In genomic region chr18:3593381-3593903, GRCh38 we compare ENCODE assay signal across 8 cellular contexts.
DNase-seq lines count a peak whose midpoint lies in the region; ATAC-seq, FAIRE-seq and TF ChIP-seq lines count a peak whose summit lies in the region.

No MANE protein-coding gene starts in this region.

- intact Hi-C loops in CD8-positive, alpha-beta T cell (cut with DNase I, micrococcal nuclease), result loop anchor here (2.0 to 10.0 kb wide), 6 partner anchors 211 to 939 kb away; partner anchors contain the start of gene SMCHD1 (in 1 of the 2)
- intact Hi-C loops in spleen (cut with DNase I; ENCODE audit: low total_unique reads), result loop anchor here (5.0 kb wide), 1 partner anchor 146 kb away; no protein-coding TSS in a partner anchor

- H3K36me3 ChIP-seq in CD8-positive, alpha-beta T cell (ENCODE audit: insufficient read depth, low read length), result no peaks in the 10 kb centered on the region
- H3K36me3 ChIP-seq in iPS-15b (ENCODE audit: control insufficient read depth, insufficient read depth, low read length), result no peaks in the 10 kb centered on the region
- peaks cover 0 to 11% (median 0%) of the 10 kb centered on the region in 6 donors for H3K36me3 ChIP-seq in spleen

- no peaks in the 10 kb centered on the region for H3K9me3 ChIP-seq in CD8-positive, alpha-beta T cell (ENCODE audit: low read length)
- H3K9me3 ChIP-seq in iPS-15b (ENCODE audit: control insufficient read depth, insufficient read depth, low read length), result no peaks in the 10 kb centered on the region
- H3K9me3 ChIP-seq in spleen, result no peaks in the 10 kb centered on the region

- POLR2A ChIA-PET in CD8-positive, alpha-beta T cell (lab: Charles Lee), result interaction anchor here (0.6 to 4.1 kb wide), 20 partner anchors 8 to 987 kb away, joined by 3 to 63 read pairs (median 6); partner anchors contain the start of genes MYL12A, MYL12B and TGIF1

- H3K9me3 Mint-ChIP-seq in CD8-positive, alpha-beta T cell, result no peaks in the 10 kb centered on the region

- ATAC-seq in CD8-positive, alpha-beta T cell, result no peak

- TF ChIP-seq POLR2A in H54 (IDR thresholded peaks at IDR 0.05; ENCODE audit: low read depth, low read length), result no peak
- no peak for TF ChIP-seq POLR2A in spleen (IDR thresholded peaks at IDR 0.05)

- DNase-seq in CD8-positive, alpha-beta T cell, result no peak
- DNase-seq in H54 (ENCODE audit: insufficient read length, low spot score) (peak; percentile 63), NCI-H2196 treated with DMSO at 0.1 percent for 48 hours (lab: John Stamatoyannopoulos, UW; ENCODE audit: unreplicated experiment) (peak; percentile 91), amniotic stem cell (lab: John Stamatoyannopoulos, UW) (peak; percentile 62), spleen (no peak), NCI-H1417 treated with DMSO at 0.1 percent for 48 hours (lab: John Stamatoyannopoulos, UW) (no peak), GM10266 (ENCODE audit: extremely low spot score) (no peak)

- peak; percentile 55 for FAIRE-seq in H54 (lab: Jason Lieb, UNC)

- H3K4me1 ChIP-seq in CD8-positive, alpha-beta T cell (ENCODE audit: insufficient read depth, low read length), result peaks cover 41% of the 10 kb centered on the region
- H3K4me1 ChIP-seq in iPS-15b (ENCODE audit: control insufficient read depth, insufficient read depth, low read length), result peaks cover 27% of the 10 kb centered on the region
- H3K4me1 ChIP-seq in spleen, result peaks cover 38 to 60% (median 48%) of the 10 kb centered on the region in 6 donors

- no peak overlapping the region for H3K9ac ChIP-seq in iPS-15b (ENCODE audit: low read depth, low read length)

- peaks cover 49% of the 10 kb centered on the region for H3K4me1 Mint-ChIP-seq in CD8-positive, alpha-beta T cell (ENCODE audit: low read depth)

- CTCF ChIA-PET in CD8-positive, alpha-beta T cell (lab: Charles Lee), result interaction anchor here (0.6 to 4.9 kb wide), 24 partner anchors 9 to 317 kb away, joined by 3 to 60 read pairs (median 4); partner anchors contain the start of gene TGIF1

- H3K27me3 Mint-ChIP-seq in CD8-positive, alpha-beta T cell (ENCODE audit: low read depth), result no peaks in the 10 kb centered on the region

- H3K36me3 Mint-ChIP-seq in CD8-positive, alpha-beta T cell, result peaks cover 14% of the 10 kb centered on the region

- no peaks in the 10 kb centered on the region for H3K27me3 ChIP-seq in CD8-positive, alpha-beta T cell (ENCODE audit: insufficient read depth, low read length)
- H3K27me3 ChIP-seq in iPS-15b (ENCODE audit: control insufficient read depth, insufficient read depth, low read length), result peaks cover 29% of the 10 kb centered on the region
- no peaks in the 10 kb centered on the region for H3K27me3 ChIP-seq in spleen (replicated peaks in 1 of 7)

- 14 to 16% (median 16%) methylated on average over 11 of the region's 11 CpGs for WGBS in spleen, 5 donors

- peak overlapping the region; percentile 99 for H3K27ac ChIP-seq in CD8-positive, alpha-beta T cell (ENCODE audit: low read depth, low read length)
- H3K27ac ChIP-seq in spleen, result peak overlapping the region; percentile 94 to 98 (median 96)

- peak overlapping the region; percentile 53 for H3K4me3 ChIP-seq in CD8-positive, alpha-beta T cell (ENCODE audit: low read depth, low read length)
- peak overlapping the region; percentile 66 for H3K4me3 ChIP-seq in iPS-15b (ENCODE audit: low read depth, low read length)
- H3K4me3 ChIP-seq in spleen, result peak overlapping the region in 5 of 8 donors; percentile 43 to 75 (median 45)

- peak overlapping the region; percentile 99 for H3K27ac Mint-ChIP-seq in CD8-positive, alpha-beta T cell

- H3K4me3 Mint-ChIP-seq in CD8-positive, alpha-beta T cell, result peak overlapping the region; percentile 91

- no peak for TF ChIP-seq CTCF in CD8-positive, alpha-beta T cell (IDR thresholded peaks at IDR 0.05)
- TF ChIP-seq CTCF in spleen (IDR thresholded peaks at IDR 0.05 in 8 of 11, conservative IDR thresholded peaks at IDR 0.05 in 3 of 11), result no peak
- no peak for TF ChIP-seq CTCF in GM10266 (IDR thresholded peaks at IDR 0.05; ENCODE audit: control insufficient read depth, insufficient read depth, low read depth, missing control alignments)

Comparison
In these comparisons a context has a peak if more than half of its experiments do, and no peak if none do; other contexts are left out.
1. DNase-seq: peak in H54 (single experiment), NCI-H2196 treated with DMSO at 0.1 percent for 48 hours (single experiment) and amniotic stem cell (single experiment); none in CD8-positive, alpha-beta T cell (0 of 7), spleen (single experiment), NCI-H1417 treated with DMSO at 0.1 percent for 48 hours (single experiment) and GM10266 (single experiment).
2. Peak in every context shown above with its lines, with median percentiles within 50 percentile points of each other: H3K4me3 ChIP-seq.